Comparison of ENCODE assay signal across 17 cellular contexts in the genomic region with DNA sequence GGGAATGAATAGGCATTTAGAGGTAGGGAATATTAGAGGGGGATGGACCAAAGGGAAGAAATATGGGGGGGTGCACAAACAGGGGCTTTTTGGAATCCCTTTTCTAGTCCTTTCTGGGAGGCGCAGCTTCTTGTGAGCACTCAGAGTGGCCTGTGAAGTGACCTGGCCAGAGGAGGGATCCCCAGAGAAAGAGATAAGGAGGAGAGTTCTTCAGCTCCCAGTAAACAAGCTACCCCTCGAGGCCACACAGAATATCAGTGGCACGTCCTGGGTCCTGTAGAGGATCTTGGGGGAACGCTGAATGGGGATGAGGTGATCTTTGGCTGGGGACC. TPM values are rescaled to one million over a fixed set of nuclear protein-coding genes. Genes with fewer than 3 reads are reported as not detected.
DNase-seq lines count a peak whose midpoint lies in the region; ATAC-seq and TF ChIP-seq lines count a peak whose summit lies in the region.
"Had no signal": no experiment of that assay in that cellular context is flagged by ENCODE, and none has a peak within 500 bp of the region (broad histone marks: within the 10 kb centered on the region; RNA-seq: fewer than 3 reads in every experiment).

No MANE protein-coding gene starts in this region.

- ATAC-seq in SK-N-SH treated with all-trans-retinoic acid at 6 μM for 48 hours (no peak), HG03097 (IDR thresholded peaks at IDR 0.05; ENCODE audit: low FRiP score, unreplicated experiment) (no peak)
- ATAC-seq: A549 had no signal

- intact Hi-C loops in dendritic cell treated with granulocyte-macrophage colony-stimulating factor and Interleukin-4, amounts not matched to agents 40 ng/mL and 50 ng/mL, for 4 days (cut with micrococcal nuclease): loop anchor here (10.0 kb wide), 1 partner anchor 415 kb away; no protein-coding TSS in a partner anchor

- peak; percentile 7 for DNase-seq in activated CD8-positive, alpha-beta memory T cell treated with anti-CD3 and anti-CD28 coated beads for 24 hours
- DNase-seq in activated CD8-positive, alpha-beta memory T cell treated with anti-CD3 and anti-CD28 coated beads, Interleukin-2, amount 50 U/mL, for 4 hours: no peak
- DNase-seq in progenitor cell of endocrine pancreas (ENCODE audit: low spot score, unreplicated experiment) (no peak), SKM-1 treated with dmso at 0.1 percent for 144 hours (lab: John Stamatoyannopoulos, UW; ENCODE audit: unreplicated experiment) (no peak)
- DNase-seq: AML-193; CD4-positive, alpha-beta T cell; DMS153; DMS79; GDM1; H9; IMR-90; KBM-7 had no signal

- H3K4me3 Mint-ChIP-seq in dendritic cell treated with granulocyte-macrophage colony-stimulating factor and Interleukin-4, amounts not matched to agents 40 ng/mL and 50 ng/mL, for 4 days: no peak overlapping the region
- H3K4me3 Mint-ChIP-seq in progenitor cell of endocrine pancreas (ENCODE audit: low read depth): no peak overlapping the region
- H3K4me3 Mint-ChIP-seq: CD4-positive, alpha-beta T cell; H9 had no signal

- TF ChIP-seq CTCF in progenitor cell of endocrine pancreas (IDR thresholded peaks at IDR 0.05; ENCODE audit: unreplicated experiment): no peak

- no peaks in the 10 kb centered on the region for H3K36me3 Mint-ChIP-seq in dendritic cell treated with granulocyte-macrophage colony-stimulating factor and Interleukin-4, amounts not matched to agents 40 ng/mL and 50 ng/mL, for 4 days (ENCODE audit: low read depth)
- peaks cover 30% of the 10 kb centered on the region for H3K36me3 Mint-ChIP-seq in progenitor cell of endocrine pancreas (ENCODE audit: insufficient read depth)

- H3K9me3 Mint-ChIP-seq in dendritic cell treated with granulocyte-macrophage colony-stimulating factor and Interleukin-4, amounts not matched to agents 40 ng/mL and 50 ng/mL, for 4 days: no peaks in the 10 kb centered on the region
- no peaks in the 10 kb centered on the region for H3K9me3 Mint-ChIP-seq in progenitor cell of endocrine pancreas (ENCODE audit: low read depth)
- H3K9me3 Mint-ChIP-seq: CD4-positive, alpha-beta T cell; H9 had no signal

- peak overlapping the region; percentile 63 for H3K27ac Mint-ChIP-seq in dendritic cell treated with granulocyte-macrophage colony-stimulating factor and Interleukin-4, amounts not matched to agents 40 ng/mL and 50 ng/mL, for 4 days
- peak overlapping the region; percentile 84 for H3K27ac Mint-ChIP-seq in progenitor cell of endocrine pancreas
- H3K27ac Mint-ChIP-seq: CD4-positive, alpha-beta T cell had no signal

- peaks cover 17% of the 10 kb centered on the region for H3K27me3 Mint-ChIP-seq in dendritic cell treated with granulocyte-macrophage colony-stimulating factor and Interleukin-4, amounts not matched to agents 40 ng/mL and 50 ng/mL, for 4 days
- no peaks in the 10 kb centered on the region for H3K27me3 Mint-ChIP-seq in progenitor cell of endocrine pancreas
- H3K27me3 Mint-ChIP-seq: CD4-positive, alpha-beta T cell had no signal

- peaks cover 7% of the 10 kb centered on the region for H3K4me1 Mint-ChIP-seq in dendritic cell treated with granulocyte-macrophage colony-stimulating factor and Interleukin-4, amounts not matched to agents 40 ng/mL and 50 ng/mL, for 4 days (ENCODE audit: low read depth)
- no peaks in the 10 kb centered on the region for H3K4me1 Mint-ChIP-seq in progenitor cell of endocrine pancreas (ENCODE audit: low read depth)

TF ChIP-seq in SK-N-SH treated with all-trans-retinoic acid at 6 μM for 48 hours, 23 proteins besides CTCF, POLR2A, EP300 and RAD21:
- no peak for TF ChIP-seq SNAI2 (CRISPR knock-in tag; IDR thresholded peaks at IDR 0.05)
- TF ChIP-seq, protein P1, sequence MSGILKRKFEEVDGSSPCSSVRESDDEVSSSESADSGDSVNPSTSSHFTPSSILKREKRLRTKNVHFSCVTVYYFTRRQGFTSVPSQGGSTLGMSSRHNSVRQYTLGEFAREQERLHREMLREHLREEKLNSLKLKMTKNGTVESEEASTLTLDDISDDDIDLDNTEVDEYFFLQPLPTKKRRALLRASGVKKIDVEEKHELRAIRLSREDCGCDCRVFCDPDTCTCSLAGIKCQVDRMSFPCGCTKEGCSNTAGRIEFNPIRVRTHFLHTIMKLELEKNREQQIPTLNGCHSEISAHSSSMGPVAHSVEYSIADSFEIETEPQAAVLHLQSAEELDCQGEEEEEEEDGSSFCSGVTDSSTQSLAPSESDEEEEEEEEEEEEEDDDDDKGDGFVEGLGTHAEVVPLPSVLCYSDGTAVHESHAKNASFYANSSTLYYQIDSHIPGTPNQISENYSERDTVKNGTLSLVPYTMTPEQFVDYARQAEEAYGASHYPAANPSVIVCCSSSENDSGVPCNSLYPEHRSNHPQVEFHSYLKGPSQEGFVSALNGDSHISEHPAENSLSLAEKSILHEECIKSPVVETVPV (CRISPR knock-in tag; IDR thresholded peaks at IDR 0.05): no peak
TF ChIP-seq in SK-N-SH treated with all-trans-retinoic acid at 6 μM for 48 hours: peak in this region for 0.

RNA-seq across cellular contexts. Expression of a gene that starts 19.4 kb away (rescaled TPM):
- 75.6 and 80.4 TPM in 2 replicates for total RNA-seq in progenitor cell of endocrine pancreas
- total RNA-seq: CD4-positive, alpha-beta T cell had no signal

RNA-seq across cellular contexts. Expression of a gene that starts 52.9 kb away (rescaled TPM):
- 0.78 and 0.96 TPM in 2 replicates for total RNA-seq in progenitor cell of endocrine pancreas
- total RNA-seq: Daoy, IMR-90 had no signal
